Comparison of ENCODE assay signal across 8 cellular contexts in genomic region chr17:27630607-27631408, GRCh38. TPM values are rescaled to one million over a fixed set of nuclear protein-coding genes. Genes with fewer than 3 reads are reported as not detected.
DNase-seq lines count a peak whose midpoint lies in the region; ATAC-seq, FAIRE-seq and TF ChIP-seq lines count a peak whose summit lies in the region.

TSS of gene LGALS9 (plus strand) at chr17:27631188. CDS start at chr17:27631266, 78 bp downstream.

- no peaks in the 10 kb centered on the region for H3K36me3 Mint-ChIP-seq in progenitor cell of endocrine pancreas (ENCODE audit: insufficient read depth)

- no peaks in the 10 kb centered on the region for H3K9me3 ChIP-seq in mucosa of rectum (ENCODE audit: control insufficient read depth in 2 of 2, low read length in 2 of 2)

- peak within 1 kb of the TSS; percentile 86 to 97 for H3K4me3 ChIP-seq in mucosa of rectum (ENCODE audit: low read length in 2 of 2)

- peak within 1 kb of the TSS; percentile 90 to 97 for H3K9ac ChIP-seq in mucosa of rectum (ENCODE audit: low read depth in 1 of 2, low read length in 2 of 2)

- H3K27me3 ChIP-seq in mucosa of rectum (ENCODE audit: control insufficient read depth in 2 of 2, insufficient read depth in 2 of 2, low read length in 2 of 2) = no peaks in the 10 kb centered on the region

- H3K27me3 Mint-ChIP-seq in progenitor cell of endocrine pancreas = no peaks in the 10 kb centered on the region

- peaks cover 6% of the 10 kb centered on the region for H3K4me1 Mint-ChIP-seq in progenitor cell of endocrine pancreas (ENCODE audit: low read depth)

- TF ChIP-seq CTCF in progenitor cell of endocrine pancreas (IDR thresholded peaks at IDR 0.05; ENCODE audit: unreplicated experiment) = no peak

- FAIRE-seq in H54 (lab: Jason Lieb, UNC) = no peak

- peaks cover 40 to 52% of the 10 kb centered on the region in 2 donors for H3K4me1 ChIP-seq in mucosa of rectum (ENCODE audit: control insufficient read depth in 2 of 2, insufficient read depth in 2 of 2, low read length in 2 of 2)

- no peaks in the 10 kb centered on the region for H3K9me3 Mint-ChIP-seq in progenitor cell of endocrine pancreas (ENCODE audit: low read depth)

- no peak for TF ChIP-seq POLR2A in H54 (IDR thresholded peaks at IDR 0.05; ENCODE audit: low read depth, low read length)

- H3K4me3 Mint-ChIP-seq in progenitor cell of endocrine pancreas (ENCODE audit: low read depth) = no peak within 1 kb of the TSS

- H3K27ac ChIP-seq in mucosa of rectum (ENCODE audit: low read depth in 2 of 2, low read length in 2 of 2) = peak within 1 kb of the TSS; percentile 95 to 97

- ATAC-seq in GM18517 (IDR thresholded peaks at IDR 0.05; ENCODE audit: unreplicated experiment) (peak; percentile 35), HG02852 (IDR thresholded peaks at IDR 0.05; ENCODE audit: unreplicated experiment) (peak; percentile 62)

- no peak within 1 kb of the TSS for H3K27ac Mint-ChIP-seq in progenitor cell of endocrine pancreas

- no peaks in the 10 kb centered on the region for H3K36me3 ChIP-seq in mucosa of rectum (ENCODE audit: control insufficient read depth in 2 of 2, insufficient read depth in 2 of 2, low read length in 2 of 2)

- DNase-seq in SIG-M5 (lab: John Stamatoyannopoulos, UW) (peak; percentile 52), progenitor cell of endocrine pancreas (ENCODE audit: low spot score, unreplicated experiment) (no peak), H54 (ENCODE audit: insufficient read length, low spot score) (no peak), NCI-H2196 treated with DMSO at 0.1 percent for 48 hours (lab: John Stamatoyannopoulos, UW; ENCODE audit: unreplicated experiment) (no peak)
- peak; percentile 46 for DNase-seq in central memory CD4-positive, alpha-beta T cell

RNA-seq across cellular contexts. Expression of gene LGALS9, which starts in this region (rescaled TPM):
- total RNA-seq in progenitor cell of endocrine pancreas = 2.1 and 3.1 TPM in 2 replicates

Comparison
In these comparisons a context has a peak if more than half of its experiments do, and no peak if none do; other contexts are left out.
1. DNase-seq: peak in SIG-M5 (single experiment) and central memory CD4-positive, alpha-beta T cell (single experiment); none in progenitor cell of endocrine pancreas (single experiment), H54 (single experiment) and NCI-H2196 treated with DMSO at 0.1 percent for 48 hours (single experiment).